In genomic region chr3:177620073-177620472, GRCh38 we compare ENCODE assay signal across 1 cellular context.
TF ChIP-seq lines count a peak whose summit lies in the region.

No MANE protein-coding gene starts in this region.

TF ChIP-seq in K562, 482 proteins besides CTCF, POLR2A, EP300 and RAD21 (continued from another document):
- TF ChIP-seq MAFK (IDR thresholded peaks at IDR 0.05; ENCODE audit: low read length) = peak; percentile 7; the same call in 1 of the 2 replicates
- TF ChIP-seq ZNF253 (CRISPR knock-in tag; conservative IDR thresholded peaks at IDR 0.05) = no peak
- TF ChIP-seq ERF (CRISPR knock-in tag; IDR thresholded peaks at IDR 0.05) = no peak
- TF ChIP-seq NFE2 (IDR thresholded peaks at IDR 0.05; ENCODE audit: low read depth) = peak; percentile 89
- peak; percentile 48 for TF ChIP-seq MAFF (IDR thresholded peaks at IDR 0.05; ENCODE audit: low read length)
- no peak for TF ChIP-seq TGIF2 (CRISPR knock-in tag; IDR thresholded peaks at IDR 0.05)
- no peak for TF ChIP-seq SMC3 (conservative IDR thresholded peaks at IDR 0.05; ENCODE audit: insufficient read depth, low read depth, low read length)
- TF ChIP-seq XRCC5 (IDR thresholded peaks at IDR 0.05; ENCODE audit: low read depth, low read length) = no peak
- TF ChIP-seq ZBTB43 (CRISPR knock-in tag; IDR thresholded peaks at IDR 0.05) = no peak
- TF ChIP-seq POLR2AphosphoS5 (IDR thresholded peaks at IDR 0.05; ENCODE audit: control insufficient read depth, insufficient read depth, low read depth, low read length) = no peak
- TF ChIP-seq SFPQ (IDR thresholded peaks at IDR 0.05; ENCODE audit: low read depth, low read length) = no peak
- 0 out of 2 replicates have a peak, but pooled peaks have one; percentile 15 for TF ChIP-seq ZNF592 (IDR thresholded peaks at IDR 0.05)
- no peak for TF ChIP-seq BRF2 (IDR thresholded peaks at IDR 0.05; ENCODE audit: borderline replicate concordance, insufficient read depth, insufficient read length)
TF ChIP-seq in K562: peak in this region for 11.
